In genomic region chr11:86511086-86511551, GRCh38 we compare ENCODE assay signal across 11 cellular contexts.
DNase-seq lines count a peak whose midpoint lies in the region; ATAC-seq, FAIRE-seq and TF ChIP-seq lines count a peak whose summit lies in the region.
"Had no signal": no experiment of that assay in that cellular context is flagged by ENCODE, and none has a peak within 500 bp of the region (broad histone marks: within the 10 kb centered on the region; RNA-seq: fewer than 3 reads in every experiment).

No MANE protein-coding gene starts in this region.

- TF ChIP-seq RAD21 in K562 (CRISPR knock-in tag; conservative IDR thresholded peaks at IDR 0.05 in 1 of 2, IDR thresholded peaks at IDR 0.05 in 1 of 2): no peak

- peaks cover 1% of the 10 kb centered on the region for H3K4me1 Mint-ChIP-seq in activated T-cell treated with anti-CD3 and anti-CD28 coated beads, Interleukin-2, amount 50 U/mL, for 4 hours (ENCODE audit: low read depth)
- H3K4me1 Mint-ChIP-seq: natural killer cell had no signal

- DNase-seq in activated T-cell treated with anti-CD3 and anti-CD28 coated beads, Interleukin-2, amount 50 U/mL, for 4 hours: no peak
- DNase-seq in activated T-cell treated with anti-CD3 and anti-CD28 coated beads, Interleukin-2, amount 50 U/mL, for 1 hour: no peak
- DNase-seq in K562 (ENCODE audit: extremely low read depth in 1 of 4, low spot score in 3 of 4): peak in 1 of 4 experiments; percentile 32
- DNase-seq in stimulated activated naive CD8-positive, alpha-beta T cell treated with anti-CD3 and anti-CD28 coated beads, Interleukin-15, Interleukin-2, amounts not matched to agents 100 U/mL and 50 U/mL, for 24 hours: no peak
- DNase-seq in midbrain (lab: John Stamatoyannopoulos, UW): no peak
- DNase-seq in DMS153 treated with DMSO at 0.1 percent for 48 hours (lab: John Stamatoyannopoulos, UW; ENCODE audit: unreplicated experiment): no peak
- no peak for DNase-seq in ureter (ENCODE audit: low spot score)
- DNase-seq: activated gamma-delta T cell treated with Interleukin-2 at 50 U/mL for 16 hours, natural killer cell had no signal

- peak; percentile 68 to 79 for ATAC-seq in activated T-cell treated with anti-CD3 and anti-CD28 coated beads, Interleukin-2, amount 50 U/mL, for 4 hours
- ATAC-seq in HG03354 (IDR thresholded peaks at IDR 0.05; ENCODE audit: poor library complexity, severe bottlenecking, unreplicated experiment) (peak; percentile 68), K562 (peak; percentile 64)
- peak; percentile 60 for ATAC-seq in stimulated activated naive CD8-positive, alpha-beta T cell treated with anti-CD3 and anti-CD28 coated beads, Interleukin-15, Interleukin-2, amounts not matched to agents 100 U/mL and 50 U/mL, for 24 hours

- no peaks in the 10 kb centered on the region for H3K9me3 Mint-ChIP-seq in activated T-cell treated with anti-CD3 and anti-CD28 coated beads, Interleukin-2, amount 50 U/mL, for 4 hours
- H3K9me3 Mint-ChIP-seq: IgD-negative memory B cell, natural killer cell had no signal

- in situ Hi-C loops in K562 (cut with MboI): no loop called here

- peaks cover 3% of the 10 kb centered on the region; the same call in 1 of the 2 replicates for H3K9me3 ChIP-seq in K562 (replicated peaks; ENCODE audit: control insufficient read depth, insufficient read depth, low read depth, low read length)

- no peaks in the 10 kb centered on the region for H3K9me1 ChIP-seq in K562 (ENCODE audit: control insufficient read depth, insufficient read depth, low read length)

- FAIRE-seq in K562 (lab: Jason Lieb, UNC): no peak

- peak overlapping the region; percentile 66 for H2AFZ ChIP-seq in K562 (ENCODE audit: low read depth, low read length)

- no peak for TF ChIP-seq CTCF in K562 (IDR thresholded peaks at IDR 0.05 in 2 of 3, conservative IDR thresholded peaks at IDR 0.05 in 1 of 3; ENCODE audit: insufficient read depth in 2 of 3, low read depth in 1 of 3, low read length in 3 of 3)

- peaks cover 0 to 12% of the 10 kb centered on the region in 2 experiments; a peak in 2 of 5 replicates for H3K4me1 ChIP-seq in K562 (replicated peaks in 1 of 2; ENCODE audit: control insufficient read depth in 2 of 2, insufficient read depth in 2 of 2, low read length in 2 of 2)

- H3K27me3 Mint-ChIP-seq in activated T-cell treated with anti-CD3 and anti-CD28 coated beads, Interleukin-2, amount 50 U/mL, for 4 hours (ENCODE audit: low read depth): no peaks in the 10 kb centered on the region
- H3K27me3 Mint-ChIP-seq: IgD-negative memory B cell had no signal

- H3K36me3 Mint-ChIP-seq in activated T-cell treated with anti-CD3 and anti-CD28 coated beads, Interleukin-2, amount 50 U/mL, for 4 hours (ENCODE audit: insufficient read depth): no peaks in the 10 kb centered on the region
- H3K36me3 Mint-ChIP-seq: IgD-negative memory B cell, natural killer cell had no signal

- no peaks in the 10 kb centered on the region for H3K27me3 ChIP-seq in K562 (ENCODE audit: control insufficient read depth in 2 of 2, insufficient read depth in 2 of 2, low read length in 2 of 2)

- CTCF ChIA-PET in K562 (lab: Yijun Ruan, JAX; ENCODE audit: low intra/inter-chr PET ratio): no interaction called here

- WGBS in K562 (ENCODE audit: insufficient coverage, low coverage, missing lambda C conversion rate): 8% methylated on average over 3 of the region's 3 CpGs

- H3K9ac ChIP-seq in K562 (ENCODE audit: insufficient read depth in 1 of 2, low read depth in 2 of 2, low read length in 2 of 2): no peak overlapping the region

- no peak for TF ChIP-seq EP300 in K562 (IDR thresholded peaks at IDR 0.05; ENCODE audit: low read length)

- intact Hi-C loops in K562 (cut with micrococcal nuclease): no loop called here

- H3K4me3 Mint-ChIP-seq in activated T-cell treated with anti-CD3 and anti-CD28 coated beads, Interleukin-2, amount 50 U/mL, for 4 hours: no peak overlapping the region
- H3K4me3 Mint-ChIP-seq: IgD-negative memory B cell, natural killer cell had no signal

- H3K79me2 ChIP-seq in K562 (ENCODE audit: control insufficient read depth, insufficient read depth, low read length): no peaks in the 10 kb centered on the region

- peak overlapping the region; percentile 30 for H3K4me2 ChIP-seq in K562 (ENCODE audit: insufficient read depth, low read length)

- no peaks in the 10 kb centered on the region for H3K36me3 ChIP-seq in K562 (ENCODE audit: control insufficient read depth, insufficient read depth, low read length)

- TF ChIP-seq POLR2A in K562 (conservative IDR thresholded peaks at IDR 0.05): no peak

- no TSS peak for BruUV-seq in K562 (replicated peaks; lab: Mats Ljungman, UMichigan)

- peak overlapping the region; percentile 34; the same call in 1 of the 3 replicates for H3K27ac ChIP-seq in K562 (ENCODE audit: extremely low read depth, low read depth, low read length)

- no peak overlapping the region for H3K4me3 ChIP-seq in K562

- H4K20me1 ChIP-seq in K562 (replicated peaks; ENCODE audit: control insufficient read depth, insufficient read depth, low read length): no peaks in the 10 kb centered on the region

- POLR2A ChIA-PET in K562 (lab: Yijun Ruan, JAX): no interaction called here

TF ChIP-seq in K562, 482 proteins besides CTCF, POLR2A, EP300 and RAD21 (continues in another document):
- no peak for TF ChIP-seq SPI1 (IDR thresholded peaks at IDR 0.05; ENCODE audit: borderline replicate concordance, low read depth, low read length)
- TF ChIP-seq UBTF (IDR thresholded peaks at IDR 0.05; ENCODE audit: borderline replicate concordance in 1 of 2, low read depth in 2 of 2, low read length in 2 of 2): no peak
- no peak for TF ChIP-seq ZNF695 (CRISPR knock-in tag; IDR thresholded peaks at IDR 0.05)
- no peak for TF ChIP-seq ZNF780A (CRISPR knock-in tag; IDR thresholded peaks at IDR 0.05)
- no peak for TF ChIP-seq ZNF699 (CRISPR knock-in tag; IDR thresholded peaks at IDR 0.05; ENCODE audit: insufficient replicate concordance)
- TF ChIP-seq SETDB1 (IDR thresholded peaks at IDR 0.05; ENCODE audit: low read length): no peak
- TF ChIP-seq HNRNPLL (IDR thresholded peaks at IDR 0.05; ENCODE audit: low read depth, low read length, poor library complexity, severe bottlenecking): no peak
- TF ChIP-seq, protein P1, sequence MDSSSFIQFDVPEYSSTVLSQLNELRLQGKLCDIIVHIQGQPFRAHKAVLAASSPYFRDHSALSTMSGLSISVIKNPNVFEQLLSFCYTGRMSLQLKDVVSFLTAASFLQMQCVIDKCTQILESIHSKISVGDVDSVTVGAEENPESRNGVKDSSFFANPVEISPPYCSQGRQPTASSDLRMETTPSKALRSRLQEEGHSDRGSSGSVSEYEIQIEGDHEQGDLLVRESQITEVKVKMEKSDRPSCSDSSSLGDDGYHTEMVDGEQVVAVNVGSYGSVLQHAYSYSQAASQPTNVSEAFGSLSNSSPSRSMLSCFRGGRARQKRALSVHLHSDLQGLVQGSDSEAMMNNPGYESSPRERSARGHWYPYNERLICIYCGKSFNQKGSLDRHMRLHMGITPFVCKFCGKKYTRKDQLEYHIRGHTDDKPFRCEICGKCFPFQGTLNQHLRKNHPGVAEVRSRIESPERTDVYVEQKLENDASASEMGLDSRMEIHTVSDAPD (CRISPR knock-in tag; IDR thresholded peaks at IDR 0.05): no peak; the same call in 1 of the 2 replicates
- no peak for TF ChIP-seq ILK (tag; IDR thresholded peaks at IDR 0.05; ENCODE audit: borderline replicate concordance, low read depth)
- TF ChIP-seq KDM2B (CRISPR knock-in tag; IDR thresholded peaks at IDR 0.05): no peak
- no peak for TF ChIP-seq MXI1 (IDR thresholded peaks at IDR 0.05; ENCODE audit: low read depth, low read length)
- no peak for TF ChIP-seq MEIS2 (IDR thresholded peaks at IDR 0.05; ENCODE audit: partially characterized antibody)
- no peak for TF ChIP-seq MED1 (CRISPR knock-in tag; IDR thresholded peaks at IDR 0.05; ENCODE audit: borderline replicate concordance)
- TF ChIP-seq, protein P2, sequence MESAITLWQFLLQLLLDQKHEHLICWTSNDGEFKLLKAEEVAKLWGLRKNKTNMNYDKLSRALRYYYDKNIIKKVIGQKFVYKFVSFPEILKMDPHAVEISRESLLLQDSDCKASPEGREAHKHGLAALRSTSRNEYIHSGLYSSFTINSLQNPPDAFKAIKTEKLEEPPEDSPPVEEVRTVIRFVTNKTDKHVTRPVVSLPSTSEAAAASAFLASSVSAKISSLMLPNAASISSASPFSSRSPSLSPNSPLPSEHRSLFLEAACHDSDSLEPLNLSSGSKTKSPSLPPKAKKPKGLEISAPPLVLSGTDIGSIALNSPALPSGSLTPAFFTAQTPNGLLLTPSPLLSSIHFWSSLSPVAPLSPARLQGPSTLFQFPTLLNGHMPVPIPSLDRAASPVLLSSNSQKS (CRISPR knock-in tag; IDR thresholded peaks at IDR 0.05): no peak
- no peak for TF ChIP-seq SIN3B (IDR thresholded peaks at IDR 0.05; ENCODE audit: low read depth)
- no peak for TF ChIP-seq FIP1L1 (IDR thresholded peaks at IDR 0.05; ENCODE audit: low read depth, low read length, poor library complexity, severe bottlenecking)
- no peak for TF ChIP-seq SAFB (IDR thresholded peaks at IDR 0.05; ENCODE audit: borderline replicate concordance, low read depth, low read length)
- TF ChIP-seq RHOXF2B (CRISPR knock-in tag; conservative IDR thresholded peaks at IDR 0.05): no peak
- no peak for TF ChIP-seq ZNF75A (CRISPR knock-in tag; IDR thresholded peaks at IDR 0.05)
- TF ChIP-seq XRCC3 (IDR thresholded peaks at IDR 0.05): no peak
- TF ChIP-seq ZFX (CRISPR knock-in tag; IDR thresholded peaks at IDR 0.05): no peak
